9 cellular contexts compared by ENCODE assay signal in the genomic region with DNA sequence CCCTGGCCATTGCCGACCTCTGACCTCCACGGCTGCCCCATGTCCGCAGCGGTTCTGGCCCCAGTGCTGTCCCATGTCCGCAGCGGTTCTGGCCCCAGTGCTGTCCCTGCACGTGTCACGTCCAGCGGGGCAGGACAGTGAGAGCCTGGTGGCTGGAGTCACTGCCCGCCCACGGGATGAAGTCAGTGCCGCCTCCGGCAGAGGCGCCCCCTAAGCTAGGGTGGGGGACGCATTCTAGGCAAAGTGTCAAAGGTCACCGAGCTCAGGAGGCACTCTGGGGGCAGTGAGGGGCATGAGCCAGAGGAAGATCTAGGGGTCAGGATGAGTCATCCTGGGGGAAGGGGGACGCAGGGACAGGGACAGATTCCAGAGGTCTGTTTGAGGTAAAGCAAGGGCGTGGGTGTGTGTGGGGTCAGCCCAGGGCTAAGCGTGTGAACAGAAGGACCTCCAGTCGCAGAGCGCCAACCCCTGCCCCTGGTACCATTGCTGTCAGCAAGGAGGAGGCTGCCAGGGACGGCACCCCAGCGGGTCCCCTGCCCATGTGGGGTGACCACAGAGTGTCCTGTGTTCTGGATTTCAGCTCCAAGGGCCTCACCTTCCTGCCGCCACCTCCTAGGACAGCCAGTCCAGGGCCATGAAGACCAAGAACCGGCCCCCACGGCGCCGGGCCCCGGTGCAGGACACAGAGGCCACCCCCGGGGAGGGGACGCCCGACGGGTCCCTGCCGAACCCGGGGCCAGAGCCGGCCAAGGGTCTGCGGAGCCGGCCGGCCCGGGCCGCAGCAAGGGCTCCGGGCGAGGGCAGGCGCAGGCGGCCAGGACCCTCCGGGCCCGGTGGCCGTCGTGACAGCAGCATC. TPM values are rescaled to one million over a fixed set of nuclear protein-coding genes. Genes with fewer than 3 reads are reported as not detected.
DNase-seq lines count a peak whose midpoint lies in the region; ATAC-seq and TF ChIP-seq lines count a peak whose summit lies in the region.
"Had no signal": no experiment of that assay in that cellular context is flagged by ENCODE, and none has a peak within 500 bp of the region (broad histone marks: within the 10 kb centered on the region; RNA-seq: fewer than 3 reads in every experiment).

No MANE protein-coding gene starts in this region.

- TF ChIP-seq CTCF in osteocyte (IDR thresholded peaks at IDR 0.05): no peak

- no peaks in the 10 kb centered on the region for H3K27me3 ChIP-seq in NT2/D1 (ENCODE audit: insufficient read depth, insufficient read length)

- H3K27me3 Mint-ChIP-seq in effector memory CD8-positive, alpha-beta T cell: no peaks in the 10 kb centered on the region
- H3K27me3 Mint-ChIP-seq in osteocyte (ENCODE audit: unreplicated experiment): no peaks in the 10 kb centered on the region

- peak overlapping the region; percentile 61 for H3K9ac ChIP-seq in NT2/D1 (ENCODE audit: insufficient read length, low read depth)

- no peaks in the 10 kb centered on the region for H3K4me1 Mint-ChIP-seq in effector memory CD8-positive, alpha-beta T cell (ENCODE audit: low read depth in 2 of 2)
- H3K4me1 Mint-ChIP-seq in osteocyte (ENCODE audit: unreplicated experiment): peaks cover 4% of the 10 kb centered on the region

- ATAC-seq in effector memory CD8-positive, alpha-beta T cell (replicated peaks): no peak
- no peak for ATAC-seq in GM18517 (IDR thresholded peaks at IDR 0.05; ENCODE audit: unreplicated experiment)
- ATAC-seq in GM18868 (IDR thresholded peaks at IDR 0.05; ENCODE audit: unreplicated experiment): no peak
- ATAC-seq in HG03442 (IDR thresholded peaks at IDR 0.05; ENCODE audit: unreplicated experiment): no peak

- in situ Hi-C loops in KBM-7 (cut with MboI; ENCODE audit: low pct_unique_long_range_greater_than_20kb, low sequenced_read_pairs): no loop called here

- no peaks in the 10 kb centered on the region for H3K9me3 ChIP-seq in NT2/D1 (ENCODE audit: insufficient read depth, low read length)

- H3K4me3 Mint-ChIP-seq in effector memory CD8-positive, alpha-beta T cell: peak overlapping the region; percentile 54
- peak overlapping the region; percentile 54 for H3K4me3 Mint-ChIP-seq in osteocyte (ENCODE audit: unreplicated experiment)

- no peaks in the 10 kb centered on the region for H3K9me3 Mint-ChIP-seq in effector memory CD8-positive, alpha-beta T cell
- H3K9me3 Mint-ChIP-seq in osteocyte (ENCODE audit: unreplicated experiment): no peaks in the 10 kb centered on the region

- DNase-seq in D341Med (ENCODE audit: low spot score) (peak; percentile 47), NT2/D1 (ENCODE audit: low read depth, low spot score) (no peak), osteocyte (ENCODE audit: extremely low spot score, unreplicated experiment) (no peak), KBM-7 (no peak)
- no peak for DNase-seq in effector memory CD8-positive, alpha-beta T cell

- H3K36me3 ChIP-seq in NT2/D1 (ENCODE audit: insufficient read depth, insufficient read length, low read length): peaks cover 5% of the 10 kb centered on the region

- peak overlapping the region in 1 of 2 donors; percentile 15 for H3K27ac Mint-ChIP-seq in effector memory CD8-positive, alpha-beta T cell
- no peak overlapping the region for H3K27ac Mint-ChIP-seq in osteocyte (ENCODE audit: unreplicated experiment)

- peaks cover 17% of the 10 kb centered on the region for H3K36me3 Mint-ChIP-seq in effector memory CD8-positive, alpha-beta T cell (ENCODE audit: insufficient read depth)
- peaks cover 14% of the 10 kb centered on the region for H3K36me3 Mint-ChIP-seq in osteocyte (ENCODE audit: unreplicated experiment)

- H3K4me1 ChIP-seq in NT2/D1 (ENCODE audit: insufficient read depth, insufficient read length): peaks cover 3% of the 10 kb centered on the region

- H3K4me3 ChIP-seq in NT2/D1 (ENCODE audit: insufficient read length, low read depth): peak overlapping the region; percentile 18

RNA-seq across cellular contexts. Expression of a gene that starts 0.7 kb away (rescaled TPM):
- total RNA-seq in osteocyte: not detected in 2 replicates
- total RNA-seq: M059J had no signal

RNA-seq across cellular contexts. Expression of a gene that starts 40.1 kb away (rescaled TPM):
- 33.6 and 38.7 TPM in 2 replicates for total RNA-seq in osteocyte
